Comparison of ENCODE assay signal across 21 cellular contexts in the genomic region with DNA sequence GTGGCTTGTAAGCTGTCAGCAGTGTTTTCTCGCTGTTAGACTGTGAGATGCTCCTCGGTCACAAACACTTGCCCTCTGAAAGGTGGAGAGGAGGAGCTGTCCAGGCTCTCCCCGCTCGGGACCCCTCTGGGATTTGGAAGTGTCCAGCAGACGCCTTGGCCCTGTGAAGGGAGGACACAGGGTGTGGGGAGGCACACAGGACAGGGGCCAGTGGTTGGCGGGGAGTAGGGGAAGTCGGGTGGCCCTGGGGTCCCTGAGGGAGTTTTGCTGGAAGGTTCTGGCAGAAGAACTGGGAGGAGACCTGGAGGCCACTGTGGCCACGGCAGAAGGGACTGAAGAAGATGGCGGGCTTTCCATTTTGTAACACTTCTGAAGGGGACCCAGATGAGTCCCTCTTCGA. TPM values are rescaled to one million over a fixed set of nuclear protein-coding genes. Genes with fewer than 3 reads are reported as not detected.
DNase-seq lines count a peak whose midpoint lies in the region; ATAC-seq, FAIRE-seq and TF ChIP-seq lines count a peak whose summit lies in the region.
"Had no signal": no experiment of that assay in that cellular context is flagged by ENCODE, and none has a peak within 500 bp of the region (broad histone marks: within the 10 kb centered on the region; RNA-seq: fewer than 3 reads in every experiment).

No MANE protein-coding gene starts in this region.

- H3K4me2 ChIP-seq in H1 (ENCODE audit: insufficient read depth in 1 of 2, low read depth in 2 of 2, low read length in 2 of 2) = no peak overlapping the region

- POLR2A ChIA-PET in H1 (lab: Charles Lee; ENCODE audit: partially characterized antibody) = no interaction called here

- no peak overlapping the region for H2BK120ac ChIP-seq in H1 (replicated peaks; ENCODE audit: low read depth, low read length)

- H3K27me3 ChIP-seq in BE2C = no peaks in the 10 kb centered on the region
- no peaks in the 10 kb centered on the region for H3K27me3 ChIP-seq in H1 (replicated peaks in 1 of 4; ENCODE audit: control insufficient read depth in 3 of 4, extremely low read depth in 1 of 4, insufficient read depth in 3 of 4, low read length in 3 of 4)
- H3K27me3 ChIP-seq: SJSA1 had no signal

- H3K27me3 Mint-ChIP-seq in CD14-positive monocyte (ENCODE audit: low read depth in 3 of 3) = peaks cover 9 to 17% (median 12%) of the 10 kb centered on the region in 3 donors

- TF ChIP-seq CTCF in BE2C (IDR thresholded peaks at IDR 0.05; ENCODE audit: low read depth, low read length) (no peak), CD14-positive monocyte (IDR thresholded peaks at IDR 0.05) (no peak), H1 (IDR thresholded peaks at IDR 0.05; ENCODE audit: control extremely low read depth in 1 of 3, insufficient read depth in 1 of 3, low read depth in 1 of 3, low read length in 3 of 3) (no peak)

- no peak overlapping the region for H3K27ac ChIP-seq in H1 (ENCODE audit: low read depth, low read length)
- H3K27ac ChIP-seq: SJSA1 had no signal

- H3K36me3 Mint-ChIP-seq in CD14-positive monocyte = no peaks in the 10 kb centered on the region

- no peak overlapping the region; the same call in 1 of the 2 replicates for H4K8ac ChIP-seq in H1 (ENCODE audit: extremely low read depth, insufficient read depth, low read length)

- no peak overlapping the region for H4K5ac ChIP-seq in H1 (ENCODE audit: insufficient read length, low read depth, low read length)

- H2BK20ac ChIP-seq in H1 (ENCODE audit: low read length) = no peak overlapping the region

- H2AFZ ChIP-seq in H1 (ENCODE audit: low read length) = no peak overlapping the region

- H3K36me3 ChIP-seq in BE2C (no peaks in the 10 kb centered on the region), H1 (ENCODE audit: control insufficient read depth in 2 of 4, insufficient read depth in 4 of 4, low read length in 3 of 4) (no peaks in the 10 kb centered on the region)
- H3K36me3 ChIP-seq: SJSA1 had no signal

- peak overlapping the region; percentile 7; the same call in 1 of the 2 replicates for H2AK5ac ChIP-seq in H1 (ENCODE audit: low read depth, low read length)

- no peak overlapping the region for H3K4me3 ChIP-seq in BE2C (ENCODE audit: low read depth, low read length)
- no peak overlapping the region for H3K4me3 ChIP-seq in H1 (ENCODE audit: extremely low read depth in 1 of 4, insufficient read depth in 2 of 4, low read depth in 3 of 4, low read length in 4 of 4)
- H3K4me3 ChIP-seq: SJSA1 had no signal

- peaks cover 0 to 4% of the 10 kb centered on the region in 2 experiments for H4K20me1 ChIP-seq in H1 (replicated peaks in 1 of 2; ENCODE audit: control insufficient read depth in 1 of 2, insufficient read depth in 2 of 2, low read length in 2 of 2)

- peak overlapping the region; percentile 53 for H3K4ac ChIP-seq in H1 (replicated peaks; ENCODE audit: insufficient read length, low read depth, low read length)

- no peak overlapping the region for H3K18ac ChIP-seq in H1 (ENCODE audit: extremely low read depth, low read length)

- CTCF ChIA-PET in H1 (lab: Charles Lee; ENCODE audit: partially characterized antibody) = no interaction called here

- no peak for TF ChIP-seq RAD21 in H1 (IDR thresholded peaks at IDR 0.05 in 1 of 2, conservative IDR thresholded peaks at IDR 0.05 in 1 of 2; ENCODE audit: low read depth in 2 of 2, low read length in 2 of 2)

- H3K9me3 Mint-ChIP-seq in CD14-positive monocyte = no peaks in the 10 kb centered on the region
- H3K9me3 Mint-ChIP-seq: CD4-positive, alpha-beta T cell had no signal

- H3K23me2 ChIP-seq in H1 (ENCODE audit: low read depth, low read length) = peaks cover 6% of the 10 kb centered on the region; the same call in 1 of the 2 replicates

- no peaks in the 10 kb centered on the region for H3K4me1 Mint-ChIP-seq in CD14-positive monocyte

- no peaks in the 10 kb centered on the region; the same call in 1 of the 2 replicates for H3K79me1 ChIP-seq in H1 (ENCODE audit: low read depth, low read length)

- no peak overlapping the region for H3K27ac Mint-ChIP-seq in CD14-positive monocyte
- H3K27ac Mint-ChIP-seq: CD4-positive, alpha-beta T cell had no signal

- TF ChIP-seq POLR2A in H1 (IDR thresholded peaks at IDR 0.05; ENCODE audit: control extremely low read depth in 1 of 2, low read depth in 2 of 2, low read length in 2 of 2) = no peak

- TF ChIP-seq EP300 in H1 (IDR thresholded peaks at IDR 0.05; ENCODE audit: borderline replicate concordance in 1 of 2, low read depth in 2 of 2, low read length in 2 of 2) = no peak

- WGBS in H1 (ENCODE audit: extremely low coverage in 1 of 2, insufficient coverage in 1 of 2, insufficient read length in 1 of 2, insufficient replicate concordance in 2 of 2, low coverage in 1 of 2, low lambda C conversion rate in 2 of 2, missing lambda C conversion rate in 1 of 2), 2 experiments = 92% methylated on average over 10 of the region's 10 CpGs; no CpG with 5 or more reads in 1 of the 2 experiments

- no peak overlapping the region for H3K14ac ChIP-seq in H1 (ENCODE audit: insufficient read length)

- peak overlapping the region; percentile 86 for H3K56ac ChIP-seq in H1 (replicated peaks; ENCODE audit: insufficient read length, low read depth, low read length)

- ATAC-seq in SK-N-SH treated with all-trans-retinoic acid at 6 μM for 48 hours (no peak), HG03039 (IDR thresholded peaks at IDR 0.05; ENCODE audit: unreplicated experiment) (no peak)

- H3K23ac ChIP-seq in H1 (ENCODE audit: insufficient read length) = no peak overlapping the region

- no peak overlapping the region; the same call in 1 of the 2 replicates for H2BK5ac ChIP-seq in H1 (ENCODE audit: low read depth, low read length)

- no peaks in the 10 kb centered on the region for H3K9me3 ChIP-seq in BE2C
- no peaks in the 10 kb centered on the region for H3K9me3 ChIP-seq in H1 (ENCODE audit: insufficient read depth in 2 of 2, low read depth in 1 of 2, low read length in 1 of 2)
- H3K9me3 ChIP-seq: SJSA1 had no signal

- DNase-seq in BE2C (peak; percentile 2), CD14-positive monocyte (ENCODE audit: low spot score) (peak; percentile 10), H1 (ENCODE audit: low read depth in 1 of 2, low spot score in 2 of 2) (no peak), posterior cingulate gyrus (peak in 7 of 10 donors; percentile 0 to 63 (median 14)), NCI-H2107 (lab: John Stamatoyannopoulos, UW) (no peak)
- DNase-seq: ACHN, AML-193, Calu3, DMS53, H7, NCI-H1417 treated with DMSO at 0.1 percent for 48 hours, NCI-H1930, NCI-H2171 treated with DMSO at 0.1 percent for 48 hours, NCI-H446 treated with DMSO at 0.1 percent for 48 hours, NCI-H748 treated with DMSO at 0.1 percent for 48 hours, OCI-M1 had no signal

- H3K9ac ChIP-seq in H1 (replicated peaks in 1 of 4; ENCODE audit: extremely low read depth in 1 of 4, low read depth in 3 of 4, low read length in 3 of 4) = no peak overlapping the region

- H2BK15ac ChIP-seq in H1 (ENCODE audit: low read length) = 0 out of 2 replicates have a peak overlapping the region, but pooled peaks have one; percentile 53

- H2BK12ac ChIP-seq in H1 (ENCODE audit: low read depth, low read length) = no peak overlapping the region; the same call in 1 of the 2 replicates

- no peaks in the 10 kb centered on the region for H3K79me2 ChIP-seq in H1 (ENCODE audit: control insufficient read depth in 1 of 2, insufficient read depth in 2 of 2, low read length in 2 of 2)

- H3K4me1 ChIP-seq in BE2C (no peaks in the 10 kb centered on the region), H1 (replicated peaks in 1 of 4; ENCODE audit: control insufficient read depth in 3 of 4, insufficient read depth in 4 of 4, low read length in 3 of 4) (peaks cover 0 to 9% (median 4%) of the 10 kb centered on the region in 4 experiments; a peak in 3 of 7 replicates)
- H3K4me1 ChIP-seq: SJSA1 had no signal

- H3K4me3 Mint-ChIP-seq in CD14-positive monocyte = no peak overlapping the region
- H3K4me3 Mint-ChIP-seq: CD4-positive, alpha-beta T cell had no signal

- intact Hi-C loops in CD14-positive monocyte (cut with micrococcal nuclease) = no loop called here
- intact Hi-C loops in posterior cingulate gyrus (cut with DNase I) = no loop called here

- FAIRE-seq in H1 (lab: Jason Lieb, UNC) = no peak
- FAIRE-seq: GM19239 had no signal

- peak overlapping the region; percentile 54 for H4K91ac ChIP-seq in H1 (replicated peaks; ENCODE audit: insufficient read length, low read length)

TF ChIP-seq in H1, 55 proteins besides CTCF, POLR2A, EP300 and RAD21 (continues in another document):
- TF ChIP-seq KDM4A (IDR thresholded peaks at IDR 0.05; ENCODE audit: low read depth, low read length, severe bottlenecking) (no peak), BACH1 (IDR thresholded peaks at IDR 0.05; ENCODE audit: low read length) (no peak), RNF2 (IDR thresholded peaks at IDR 0.05; ENCODE audit: borderline replicate concordance, low read depth, low read length, missing control alignments, poor library complexity, severe bottlenecking) (no peak), TCF12 (IDR thresholded peaks at IDR 0.05; ENCODE audit: low read depth, low read length) (no peak), GTF2F1 (IDR thresholded peaks at IDR 0.05; ENCODE audit: borderline replicate concordance, low read depth, low read length) (no peak), CHD2 (IDR thresholded peaks at IDR 0.05; ENCODE audit: low read length) (no peak), CREB1 (IDR thresholded peaks at IDR 0.05) (no peak)

TF ChIP-seq in SK-N-SH treated with all-trans-retinoic acid at 6 μM for 48 hours, 23 proteins besides CTCF, POLR2A, EP300 and RAD21 (continues in another document):
- TF ChIP-seq CSDC2 (CRISPR knock-in tag; IDR thresholded peaks at IDR 0.05) (no peak), GLIS3 (CRISPR knock-in tag; IDR thresholded peaks at IDR 0.05) (no peak), ZFP3 (CRISPR knock-in tag; IDR thresholded peaks at IDR 0.05) (no peak), ARNTL (CRISPR knock-in tag; IDR thresholded peaks at IDR 0.05; ENCODE audit: borderline replicate concordance, low read depth) (no peak), ISL1 (CRISPR knock-in tag; IDR thresholded peaks at IDR 0.05) (no peak), TCF4 (CRISPR knock-in tag; IDR thresholded peaks at IDR 0.05; ENCODE audit: borderline replicate concordance) (no peak)

RNA-seq across cellular contexts. Expression of a gene that starts 47.2 kb away (rescaled TPM):
- polyA plus RNA-seq in BE2C (2012; ENCODE audit: insufficient read depth, insufficient read length, low read depth) = 15.0 TPM
- polyA plus RNA-seq in CD14-positive monocyte (not detected), H1 (2011; rRNA removed) (12.9 and 21.6 TPM in 2 replicates)
- 15.2 and 16.4 TPM in 2 replicates for total RNA-seq in H1 (2021; fragmentation: NEBNext Ultra II Directional; extraction: Animal tissue kit (Norgen Biotek cat#: 25700))
- polyA plus RNA-seq in H1 (2011; cell fraction: cytosol; rRNA removed) = 12.2 TPM
- 51.0 TPM for polyA plus RNA-seq in H1 (2011; cell fraction: nucleus; rRNA removed)
- 17.8 to 24.2 TPM (median 20.8 TPM) in 4 replicates for polyA plus RNA-seq in H1 (2012, experiment 1 of 2)
- polyA plus RNA-seq in H1 (2012, experiment 2 of 2) = 13.3 TPM
- polyA plus RNA-seq in H1 (2013, experiment 1 of 2) = 15.1 TPM
- 13.3 TPM for polyA plus RNA-seq in H1 (2013, experiment 2 of 2)
- 7.1 and 10.2 TPM in 2 replicates for polyA minus RNA-seq in H1 (2011; rRNA and poly(A)+ RNA removed)
- 7.7 TPM for polyA minus RNA-seq in H1 (2011; cell fraction: cytosol; rRNA and poly(A)+ RNA removed)
- polyA minus RNA-seq in H1 (2011; cell fraction: nucleus; rRNA and poly(A)+ RNA removed) = 9.5 TPM
- total RNA-seq: Calu3 had no signal

Comparison
In these comparisons a context has a peak if more than half of its experiments do, and no peak if none do; other contexts are left out.
1. DNase-seq: peak in BE2C (single experiment), CD14-positive monocyte (single experiment) and posterior cingulate gyrus (7 of 10); none in H1 (0 of 2) and NCI-H2107 (single experiment).
2. RNA of a gene that starts 47.2 kb away (polyA plus RNA-seq): 12.2 to 51.0 TPM in H1; not detected in CD14-positive monocyte; every median in the first group is over 10 times any median in the second.